Comparison of ENCODE assay signal across 17 cellular contexts in the genomic region with DNA sequence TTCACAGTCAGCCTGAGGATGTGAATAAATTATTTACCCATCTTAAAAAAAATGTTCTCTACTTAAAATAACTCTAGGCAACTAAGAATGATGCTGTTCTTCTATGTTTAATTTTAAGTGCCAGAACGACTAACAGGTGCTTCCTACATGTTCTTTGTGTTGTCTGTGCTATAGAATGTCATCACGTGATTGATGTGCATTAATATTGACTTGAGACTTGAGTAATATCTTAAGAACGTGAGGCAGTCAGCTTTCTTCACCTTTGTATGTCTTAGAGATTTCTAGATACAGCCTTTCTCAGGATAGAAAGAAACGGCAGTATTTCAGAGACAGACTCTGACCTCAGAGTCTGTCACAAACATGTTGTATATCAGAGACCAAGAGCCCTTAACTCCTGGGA.
"Had no signal": no experiment of that assay in that cellular context is flagged by ENCODE, and none has a peak within 500 bp of the region (broad histone marks: within the 10 kb centered on the region; RNA-seq: fewer than 3 reads in every experiment).

No MANE protein-coding gene starts in this region.

- H3K9me3 Mint-ChIP-seq: activated CD8-positive, alpha-beta T cell treated with anti-CD3 and anti-CD28 coated beads for 36 hours; WTC11 had no signal

- ATAC-seq: activated CD8-positive, alpha-beta T cell treated with anti-CD3 and anti-CD28 coated beads for 36 hours; activated naive CD4-positive, alpha-beta T cell treated with anti-CD3 and anti-CD28 coated beads, Interleukin-2, amount 50 U/mL, for 72 hours; activated T-cell treated with anti-CD3 and anti-CD28 coated beads, Interleukin-2, amount 50 U/mL, for 4 hours; gastroesophageal sphincter; heart right ventricle; natural killer cell; stimulated activated naive CD8-positive, alpha-beta T cell treated with anti-CD3 and anti-CD28 coated beads, Interleukin-15, Interleukin-2, amounts not matched to agents 100 U/mL and 50 U/mL, for 24 hours; WTC11 had no signal

- H3K36me3 Mint-ChIP-seq: activated naive CD4-positive, alpha-beta T cell treated with anti-CD3 and anti-CD28 coated beads, Interleukin-2, amount 50 U/mL, for 72 hours; WTC11 had no signal

- H3K4me1 ChIP-seq: gastroesophageal sphincter, heart right ventricle, right atrium auricular region, suprapubic skin had no signal

- H3K27me3 Mint-ChIP-seq: activated CD8-positive, alpha-beta T cell treated with anti-CD3 and anti-CD28 coated beads for 36 hours had no signal

- H3K4me2 ChIP-seq: smooth muscle cell had no signal

- H3K9me3 ChIP-seq: gastroesophageal sphincter, heart right ventricle, right atrium auricular region, suprapubic skin had no signal

- H3K27ac Mint-ChIP-seq: activated CD8-positive, alpha-beta T cell treated with anti-CD3 and anti-CD28 coated beads for 36 hours; activated naive CD4-positive, alpha-beta T cell treated with anti-CD3 and anti-CD28 coated beads, Interleukin-2, amount 50 U/mL, for 72 hours; natural killer cell; WTC11 had no signal

- H3K4me3 Mint-ChIP-seq: activated CD8-positive, alpha-beta T cell treated with anti-CD3 and anti-CD28 coated beads for 36 hours; activated T-cell treated with anti-CD3 and anti-CD28 coated beads, Interleukin-2, amount 50 U/mL, for 4 hours; natural killer cell; WTC11 had no signal

- H3K4me3 ChIP-seq: cardiac muscle cell, gastroesophageal sphincter, heart right ventricle, right atrium auricular region, smooth muscle cell, suprapubic skin had no signal

- H3K4me1 Mint-ChIP-seq: natural killer cell had no signal

- H3K27me3 ChIP-seq: cardiac muscle cell, gastroesophageal sphincter, right atrium auricular region, suprapubic skin had no signal

- DNase-seq: activated CD4-positive, alpha-beta T cell treated with anti-CD3 and anti-CD28 coated beads for 4 hours; activated CD8-positive, alpha-beta T cell treated with anti-CD3 and anti-CD28 coated beads for 36 hours; activated effector memory CD4-positive, alpha-beta T cell treated with Interleukin-2 at 50 U/mL for 16 hours; activated T-cell treated with anti-CD3 and anti-CD28 coated beads, Interleukin-2, amount 50 U/mL, for 4 hours; heart right ventricle; mesendoderm; natural killer cell; nucleus accumbens; posterior cingulate gyrus; stimulated activated naive CD8-positive, alpha-beta T cell treated with anti-CD3 and anti-CD28 coated beads, Interleukin-15, Interleukin-2, amounts not matched to agents 100 U/mL and 50 U/mL, for 24 hours had no signal

- H3K27ac ChIP-seq: cardiac muscle cell, gastroesophageal sphincter, heart right ventricle, right atrium auricular region, suprapubic skin had no signal

- H3K36me3 ChIP-seq: cardiac muscle cell, gastroesophageal sphincter, heart right ventricle, right atrium auricular region, suprapubic skin had no signal
